In the genomic region with DNA sequence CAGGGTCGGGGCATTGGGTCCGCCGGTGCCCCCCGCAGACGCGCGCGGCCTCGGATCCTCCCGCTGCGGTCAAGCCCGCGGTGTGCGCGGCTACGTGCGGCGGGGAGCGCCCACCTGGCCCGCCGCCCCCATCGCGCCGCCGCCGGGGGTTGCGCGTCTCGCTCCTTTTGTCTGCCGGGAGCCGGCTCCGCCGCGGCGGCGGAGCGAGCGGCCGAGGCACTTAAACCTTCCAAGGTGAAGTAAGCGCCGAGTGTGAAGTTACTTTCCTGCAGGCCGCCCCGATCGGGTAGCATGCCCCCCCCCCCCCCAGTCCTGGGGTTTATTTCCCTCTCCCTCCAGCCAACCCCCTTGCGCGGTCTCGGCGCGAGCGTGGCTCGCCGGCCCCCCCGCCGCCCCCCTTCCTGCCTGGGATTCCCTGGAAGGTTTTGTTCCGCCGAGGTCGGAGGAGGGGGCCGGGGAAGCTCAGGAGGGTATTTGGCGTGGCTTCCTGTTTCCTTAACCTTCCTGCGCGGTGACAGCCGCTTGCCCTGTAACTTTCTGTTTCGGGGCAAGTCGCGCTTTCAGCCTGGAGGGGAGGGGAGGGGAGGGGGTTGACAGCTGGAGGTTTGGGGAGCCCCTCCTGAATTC, we compare ENCODE assay signal across 8 cellular contexts. TPM values are rescaled to one million over a fixed set of nuclear protein-coding genes. Genes with fewer than 3 reads are reported as not detected.
DNase-seq lines count a peak whose midpoint lies in the region; ATAC-seq and TF ChIP-seq lines count a peak whose summit lies in the region.

No MANE protein-coding gene starts in this region.

- peaks cover 2% of the 10 kb centered on the region for H3K9me3 Mint-ChIP-seq in neural progenitor cell

- peaks cover 26% of the 10 kb centered on the region for H3K27me3 Mint-ChIP-seq in neural progenitor cell (ENCODE audit: insufficient read depth, low read depth)

- intact Hi-C loops in A673 (cut with micrococcal nuclease; ENCODE audit: unreplicated experiment): loop anchor here (5.0 kb wide), 1 partner anchor 134 kb away; no protein-coding TSS in a partner anchor
- intact Hi-C loops in esophagus muscularis mucosa (cut with DNase I): loop anchor here (5.0 kb wide), 1 partner anchor 134 kb away; no protein-coding TSS in a partner anchor

- peaks cover 65% of the 10 kb centered on the region for H3F3A ChIP-seq in neural progenitor cell (ENCODE audit: low read depth)

- H4K20me1 ChIP-seq in neural progenitor cell (ENCODE audit: low read depth): peaks cover 34% of the 10 kb centered on the region

- WGBS in esophagus muscularis mucosa: 0% methylated on average over 10 of the region's 65 CpGs

- no TSS peak for BruUV-seq in A673 (replicated peaks; lab: Mats Ljungman, UMichigan)

- H3K79me2 ChIP-seq in neural progenitor cell (ENCODE audit: low read depth): peaks cover 4% of the 10 kb centered on the region

- no peak overlapping the region for H3K9ac ChIP-seq in neural progenitor cell

- CTCF ChIA-PET in A673 (lab: Charles Lee): interaction anchor here (0.5 to 1.4 kb wide), 5 partner anchors 12 to 187 kb away, joined by 3 to 8 read pairs (median 4); no protein-coding TSS in a partner anchor

- peaks cover 26% of the 10 kb centered on the region for H3K4me1 ChIP-seq in A673 (ENCODE audit: insufficient read depth, low read length, poor library complexity, severe bottlenecking)
- peaks cover 37 to 75% (median 71%) of the 10 kb centered on the region in 4 donors for H3K4me1 ChIP-seq in esophagus muscularis mucosa
- H3K4me1 ChIP-seq in neural progenitor cell: peaks cover 46% of the 10 kb centered on the region

- no peak overlapping the region for H3K27ac Mint-ChIP-seq in neural progenitor cell

- H3K4me3 Mint-ChIP-seq in neural progenitor cell: peak overlapping the region; percentile 81

- DNase-seq in A673 (ENCODE audit: low spot score): peak; percentile 45
- DNase-seq in GM19238 (ENCODE audit: insufficient read length, low spot score): peak; percentile 86
- DNase-seq in NCI-H82 treated with DMSO at 0.1 percent for 48 hours (lab: John Stamatoyannopoulos, UW; ENCODE audit: unreplicated experiment): peak; percentile 26
- peak; percentile 34 for DNase-seq in activated T-cell treated with anti-CD3 and anti-CD28 coated beads for 1 hour (ENCODE audit: low read depth)
- no peak for DNase-seq in esophagus muscularis mucosa (ENCODE audit: extremely low spot score)
- peak; percentile 71 for DNase-seq in neural progenitor cell (ENCODE audit: low spot score)
- DNase-seq in cortex of kidney (lab: John Stamatoyannopoulos, UW): no peak

- H3K27ac ChIP-seq in A673 (ENCODE audit: low read depth, low read length, poor library complexity, severe bottlenecking) (peak overlapping the region; percentile 73), esophagus muscularis mucosa (replicated peaks in 1 of 4) (peak overlapping the region; percentile 79 to 88 (median 84)), neural progenitor cell (no peak overlapping the region)

- ATAC-seq in HG02610 (IDR thresholded peaks at IDR 0.05; ENCODE audit: unreplicated experiment): no peak

- H3K36me3 ChIP-seq in A673 (ENCODE audit: insufficient read depth, low read length, poor library complexity, severe bottlenecking) (no peaks in the 10 kb centered on the region), esophagus muscularis mucosa (no peaks in the 10 kb centered on the region), neural progenitor cell (no peaks in the 10 kb centered on the region)

- H2AFZ ChIP-seq in neural progenitor cell (replicated peaks): no peak overlapping the region

- H3K4me2 ChIP-seq in neural progenitor cell: peak overlapping the region; percentile 94

- H3K4me1 Mint-ChIP-seq in neural progenitor cell: peaks cover 63% of the 10 kb centered on the region

- no peak for TF ChIP-seq EP300 in esophagus muscularis mucosa (IDR thresholded peaks at IDR 0.05)

- H3K9me3 ChIP-seq in A673 (ENCODE audit: low read depth, low read length, poor library complexity, severe bottlenecking) (no peaks in the 10 kb centered on the region), esophagus muscularis mucosa (no peaks in the 10 kb centered on the region), neural progenitor cell (ENCODE audit: low read depth) (no peaks in the 10 kb centered on the region)

- POLR2A ChIA-PET in A673 (lab: Charles Lee; ENCODE audit: low non-redundant PET): no interaction called here

- no peak for TF ChIP-seq POLR2A in esophagus muscularis mucosa (IDR thresholded peaks at IDR 0.05; ENCODE audit: low read depth)

- H3K27me3 ChIP-seq in A673 (replicated peaks; ENCODE audit: insufficient read depth, low read depth, low read length, poor library complexity): no peaks in the 10 kb centered on the region
- no peaks in the 10 kb centered on the region for H3K27me3 ChIP-seq in esophagus muscularis mucosa
- peaks cover 54% of the 10 kb centered on the region for H3K27me3 ChIP-seq in neural progenitor cell

- no peaks in the 10 kb centered on the region for H3K36me3 Mint-ChIP-seq in neural progenitor cell

- H3K4me3 ChIP-seq in A673 (ENCODE audit: low read depth, low read length, poor library complexity, severe bottlenecking): peak overlapping the region; percentile 89
- H3K4me3 ChIP-seq in esophagus muscularis mucosa: peak overlapping the region; percentile 74 to 85 (median 82)
- H3K4me3 ChIP-seq in neural progenitor cell: peak overlapping the region; percentile 61

- TF ChIP-seq CTCF in A673 (conservative IDR thresholded peaks at IDR 0.05; ENCODE audit: low read depth, low read length) (no peak), esophagus muscularis mucosa (IDR thresholded peaks at IDR 0.05) (no peak), neural progenitor cell (IDR thresholded peaks at IDR 0.05) (no peak)

RNA-seq across cellular contexts. Expression of gene GSE1, which starts 56.6 kb away (rescaled TPM):
- 64.2 and 72.4 TPM in 2 replicates for total RNA-seq in A673 (2021)
- 10 to 100 TPM; 45.4 to 79.4 (median 49.5) TPM for total RNA-seq in esophagus muscularis mucosa
- 7.7 and 20.4 TPM in 2 replicates for total RNA-seq in neural progenitor cell (ENCODE audit: low replicate concordance)

Comparison
In these comparisons a context has a peak if more than half of its experiments do, and no peak if none do; other contexts are left out.
1. DNase-seq: peak in A673 (single experiment), GM19238 (single experiment), NCI-H82 treated with DMSO at 0.1 percent for 48 hours (single experiment), activated T-cell treated with anti-CD3 and anti-CD28 coated beads for 1 hour (single experiment) and neural progenitor cell (single experiment); none in esophagus muscularis mucosa (single experiment) and cortex of kidney (single experiment).
2. Peak in every context shown above with its lines, with median percentiles within 50 percentile points of each other: H3K4me3 ChIP-seq.